15 cellular contexts compared by ENCODE assay signal in the genomic region with DNA sequence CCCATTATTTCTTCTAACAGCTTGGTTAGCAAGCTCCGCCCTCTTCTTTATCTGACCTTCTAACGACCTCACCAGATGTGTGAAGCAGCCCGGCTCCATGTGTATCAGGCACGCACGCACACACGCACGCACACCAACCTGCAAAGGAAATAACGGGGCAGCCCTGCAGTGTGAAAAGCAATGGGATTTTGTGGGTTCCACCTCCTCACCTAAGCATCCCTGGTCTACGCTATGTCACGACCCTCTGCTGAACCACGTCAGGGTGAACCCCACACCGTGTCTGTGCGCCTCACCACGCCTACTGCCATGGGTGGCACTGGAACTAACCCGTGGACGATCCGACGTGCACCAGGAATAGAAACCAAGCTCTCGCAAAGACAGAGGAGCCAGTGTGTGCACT.
"Had no signal": no experiment of that assay in that cellular context is flagged by ENCODE, and none has a peak within 500 bp of the region (broad histone marks: within the 10 kb centered on the region; RNA-seq: fewer than 3 reads in every experiment).

No MANE protein-coding gene starts in this region.

- H3K4me3 ChIP-seq: esophagus squamous epithelium, heart right ventricle, transverse colon had no signal

- H3K27ac ChIP-seq: transverse colon had no signal

- H3K4me3 Mint-ChIP-seq: neural crest cell had no signal

- H3K9ac ChIP-seq: SK-N-SH had no signal

- H3K27me3 ChIP-seq: esophagus squamous epithelium, heart right ventricle, transverse colon had no signal

- H3K9me3 Mint-ChIP-seq: activated naive CD4-positive, alpha-beta T cell treated with anti-CD3 and anti-CD28 coated beads, Interleukin-2, amount 50 U/mL, for 72 hours; neural crest cell had no signal

- H3K4me2 ChIP-seq: SK-N-SH had no signal

- ATAC-seq: activated naive CD4-positive, alpha-beta T cell treated with anti-CD3 and anti-CD28 coated beads, Interleukin-2, amount 50 U/mL, for 72 hours; heart right ventricle; left lobe of liver had no signal

- DNase-seq: activated CD4-positive, alpha-beta T cell treated with anti-CD3 and anti-CD28 coated beads for 48 hours; activated effector memory CD4-positive, alpha-beta T cell treated with anti-CD3 and anti-CD28 coated beads, Interleukin-2, amount 50 U/mL, for 16 hours; anterior cingulate cortex; esophagus squamous epithelium; foreskin melanocyte; heart right ventricle; SK-N-SH; stimulated activated CD4-positive, alpha-beta T cell treated with anti-CD3 and anti-CD28 coated beads, Interleukin-1b, Interleukin-23, amount 100 ng/mL, for 48 hours; stimulated activated naive CD4-positive, alpha-beta T cell; substantia nigra; T-helper 1 cell; transverse colon had no signal

- H3K9me3 ChIP-seq: esophagus squamous epithelium, heart right ventricle, SK-N-SH, transverse colon had no signal
